ENCODE assay signal across 12 cellular contexts in the genomic region with DNA sequence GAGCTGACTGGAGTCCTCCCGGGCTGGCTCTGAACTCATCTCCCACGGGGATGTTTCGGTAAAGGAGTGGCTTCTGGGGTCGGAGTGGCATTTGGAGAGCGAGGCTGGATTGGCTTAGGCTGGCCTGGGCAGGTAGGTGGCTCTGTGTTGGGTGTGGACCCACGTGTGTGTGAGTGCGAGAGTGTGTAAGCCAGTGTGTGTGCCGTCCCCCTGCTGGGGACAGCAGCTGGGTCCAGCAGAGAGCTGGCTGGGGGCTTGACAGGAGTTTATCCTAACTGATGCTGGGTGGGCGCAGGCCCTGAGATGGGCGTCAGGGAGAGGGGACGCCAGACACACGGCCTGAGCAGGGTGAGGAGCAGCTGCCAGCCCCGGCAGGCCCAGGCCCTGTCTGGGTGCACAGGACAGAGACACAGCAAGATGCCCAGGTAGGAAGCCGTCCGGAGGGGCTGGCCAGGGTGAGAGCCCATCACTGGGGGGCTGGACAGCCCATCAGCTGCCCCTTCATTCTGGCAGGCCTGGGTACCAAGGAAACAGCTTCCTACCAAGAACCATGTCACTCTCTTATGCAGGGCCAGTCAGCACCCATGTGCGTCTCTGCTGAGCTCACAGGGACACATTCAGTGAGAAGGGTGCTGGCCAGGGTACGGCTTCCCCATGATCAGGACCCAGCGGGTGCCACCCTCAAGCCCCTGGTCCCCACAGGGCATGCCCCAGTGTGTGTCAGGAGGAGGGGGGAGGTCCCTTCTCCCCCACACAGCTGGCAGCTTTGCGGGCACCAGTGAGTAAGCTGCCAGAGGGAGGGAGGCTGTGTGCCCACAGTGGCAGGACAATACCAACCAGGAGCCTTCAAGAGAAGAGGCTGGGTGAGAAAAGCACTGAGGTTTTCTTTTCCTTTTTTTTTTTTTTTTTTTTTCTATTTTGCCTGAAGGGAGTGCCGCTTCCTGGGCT. TPM values are rescaled to one million over a fixed set of nuclear protein-coding genes. Genes with fewer than 3 reads are reported as not detected.
A peak's percentile ranks its signal among the peaks of the same experiment; 100 is the strongest.
DNase-seq lines count a peak whose midpoint lies in the region; TF ChIP-seq lines count a peak whose summit lies in the region.
"Had no signal": no experiment of that assay in that cellular context is flagged by ENCODE, and none has a peak within 500 bp of the region (broad histone marks: within the 10 kb centered on the region; RNA-seq: fewer than 3 reads in every experiment).

No MANE protein-coding gene starts in this region.

- peak overlapping the region in 2 of 3 experiments; percentile 63 to 71 for H3K4me3 Mint-ChIP-seq in nephron
- H3K4me3 Mint-ChIP-seq: CD8-positive, alpha-beta memory T cell had no signal

- H3K4me3 ChIP-seq in ACC112 (ENCODE audit: low read depth, low read length) = peak overlapping the region; percentile 68
- H3K4me3 ChIP-seq in HUES64 (ENCODE audit: low read length) = peak overlapping the region; percentile 40

- H3K27ac Mint-ChIP-seq in nephron = peak overlapping the region in 1 of 3 experiments; percentile 14
- H3K27ac Mint-ChIP-seq: activated T-cell treated with anti-CD3 and anti-CD28 coated beads, Interleukin-2, amount 50 U/mL, for 72 hours had no signal

- peaks cover 8% of the 10 kb centered on the region for H3K4me1 ChIP-seq in ACC112 (ENCODE audit: control insufficient read depth, insufficient read depth, low read length, unreplicated experiment)
- H3K4me1 ChIP-seq in HUES64 (ENCODE audit: insufficient read depth, low read length) = peaks cover 14% of the 10 kb centered on the region

- H3K36me3 ChIP-seq in ACC112 (ENCODE audit: insufficient read depth, low read length) = no peaks in the 10 kb centered on the region
- H3K36me3 ChIP-seq in HUES64 (ENCODE audit: insufficient read depth, low read length) = no peaks in the 10 kb centered on the region

- no peaks in the 10 kb centered on the region for H3K9me3 ChIP-seq in HUES64 (ENCODE audit: insufficient read depth, low read depth, low read length)

- no peak overlapping the region for H2AFZ ChIP-seq in ACC112 (ENCODE audit: low read length, unreplicated experiment)

- no peaks in the 10 kb centered on the region for H3K79me2 ChIP-seq in ACC112 (ENCODE audit: control insufficient read depth, insufficient read depth, low read length, unreplicated experiment)

- H3K36me3 Mint-ChIP-seq in nephron (ENCODE audit: low read depth) = no peaks in the 10 kb centered on the region
- H3K36me3 Mint-ChIP-seq: T-cell had no signal

- peaks cover 31% of the 10 kb centered on the region for H3K27me3 Mint-ChIP-seq in nephron (ENCODE audit: low read depth)

- no peak for TF ChIP-seq CTCF in nephron (IDR thresholded peaks at IDR 0.05; ENCODE audit: unreplicated experiment in 3 of 3)

- H3K27me3 ChIP-seq in ACC112 (ENCODE audit: insufficient read depth, low read length) (0 out of 2 replicates have a peak, but pooled peaks cover 5% of the 10 kb centered on the region), HUES64 (ENCODE audit: insufficient read depth, low read length) (peaks cover 16% of the 10 kb centered on the region; the same call in 1 of the 2 replicates)

- DNase-seq in stimulated activated CD4-positive, alpha-beta T cell treated with anti-CD3 and anti-CD28 coated beads, Interleukin-2, amount 100 ng/mL, for 24 hours = no peak
- DNase-seq in medulla oblongata (ENCODE audit: extremely low spot score) (no peak), NCI-H2171 treated with DMSO at 0.1 percent for 48 hours (lab: John Stamatoyannopoulos, UW) (no peak), COR-L47 (lab: John Stamatoyannopoulos, UW) (no peak)
- DNase-seq: effector CD4-positive, alpha-beta T cell had no signal

- H3K9me3 Mint-ChIP-seq in nephron = no peaks in the 10 kb centered on the region
- H3K9me3 Mint-ChIP-seq: activated T-cell treated with anti-CD3 and anti-CD28 coated beads, Interleukin-2, amount 50 U/mL, for 72 hours; CD8-positive, alpha-beta memory T cell; T-cell had no signal

- H3K9ac ChIP-seq in HUES64 (ENCODE audit: low read depth, low read length) = no peak overlapping the region; the same call in 1 of the 2 replicates

- WGBS in HUES64 = 80% methylated on average over 19 of the region's 20 CpGs

- H3K27ac ChIP-seq in ACC112 (ENCODE audit: low read depth, low read length) (no peak overlapping the region), HUES64 (ENCODE audit: low read depth, low read length) (no peak overlapping the region), cingulate gyrus (ENCODE audit: low read depth, low read length) (peak overlapping the region; percentile 47)

- H3K4me1 Mint-ChIP-seq in nephron = peaks cover 11% of the 10 kb centered on the region

RNA-seq across cellular contexts. Expression of gene PAK6, which starts 1.1 kb away (rescaled TPM):
- 2.1 TPM for polyA plus RNA-seq in HUES64 (2013, experiment 1 of 2)
- 5.2 TPM for polyA plus RNA-seq in HUES64 (2013, experiment 2 of 2)

RNA-seq across cellular contexts. Expression of gene ANKRD63, which starts 42.9 kb away (rescaled TPM):
- polyA plus RNA-seq in HUES64 (2013, experiment 1 of 2) = not detected
- not detected for polyA plus RNA-seq in HUES64 (2013, experiment 2 of 2)
- polyA plus RNA-seq: CD8-positive, alpha-beta memory T cell had no signal
